9 cellular contexts compared by ENCODE assay signal in genomic region chr20:38842017-38842416, GRCh38. TPM values are rescaled to one million over a fixed set of nuclear protein-coding genes. Genes with fewer than 3 reads are reported as not detected.
A peak's percentile ranks its signal among the peaks of the same experiment; 100 is the strongest.
DNase-seq lines count a peak whose midpoint lies in the region; ATAC-seq and TF ChIP-seq lines count a peak whose summit lies in the region.
"Had no signal": no experiment of that assay in that cellular context is flagged by ENCODE, and none has a peak within 500 bp of the region (broad histone marks: within the 10 kb centered on the region; RNA-seq: fewer than 3 reads in every experiment).

No MANE protein-coding gene starts in this region.

- peak overlapping the region; percentile 94 for H3K27ac Mint-ChIP-seq in activated CD8-positive, alpha-beta T cell treated with anti-CD3 and anti-CD28 coated beads for 36 hours

- H3K27me3 Mint-ChIP-seq in activated CD8-positive, alpha-beta T cell treated with anti-CD3 and anti-CD28 coated beads for 36 hours: no peaks in the 10 kb centered on the region

- intact Hi-C loops in activated CD8-positive, alpha-beta T cell treated with anti-CD3 and anti-CD28 coated beads for 36 hours (cut with micrococcal nuclease): no loop called here
- intact Hi-C loops in lower leg skin (cut with DNase I; ENCODE audit: low total_unique reads) (no loop called here), adrenal gland (cut with DNase I) (no loop called here)

- peak overlapping the region; percentile 59 for H3K4me3 Mint-ChIP-seq in activated CD8-positive, alpha-beta T cell treated with anti-CD3 and anti-CD28 coated beads for 36 hours

- no peaks in the 10 kb centered on the region for H3K9me3 ChIP-seq in adrenal gland (replicated peaks in 1 of 3)

- peak; percentile 18 for ATAC-seq in GM19328 (IDR thresholded peaks at IDR 0.05; ENCODE audit: unreplicated experiment)
- peak; percentile 44 for ATAC-seq in HG03064 (IDR thresholded peaks at IDR 0.05; ENCODE audit: low read depth, unreplicated experiment)
- ATAC-seq in activated CD8-positive, alpha-beta T cell treated with anti-CD3 and anti-CD28 coated beads for 36 hours: peak; percentile 11

- H3K9me3 Mint-ChIP-seq in activated CD8-positive, alpha-beta T cell treated with anti-CD3 and anti-CD28 coated beads for 36 hours: peaks cover 1% of the 10 kb centered on the region

- H3K4me1 ChIP-seq in adrenal gland (replicated peaks in 1 of 2): peaks cover 0 to 4% of the 10 kb centered on the region in 2 donors

- POLR2A ChIA-PET in activated CD8-positive, alpha-beta T cell treated with anti-CD3 and anti-CD28 coated beads for 36 hours (lab: Charles Lee): interaction anchor here (0.6 to 3.4 kb wide), 6 partner anchors 8 to 51 kb away, joined by 3 to 20 read pairs (median 5); no protein-coding TSS in a partner anchor

- H3K4me1 Mint-ChIP-seq in activated CD8-positive, alpha-beta T cell treated with anti-CD3 and anti-CD28 coated beads for 36 hours (ENCODE audit: low read depth): peaks cover 79% of the 10 kb centered on the region

- 68 to 89% methylated on average over 1 of the region's 1 CpG for WGBS in lower leg skin, 2 donors
- WGBS in adrenal gland, 4 donors: 59 to 79% (median 66%) methylated on average over 1 of the region's 1 CpG

- H3K36me3 ChIP-seq in adrenal gland (replicated peaks in 1 of 2): no peaks in the 10 kb centered on the region

- CTCF ChIA-PET in activated CD8-positive, alpha-beta T cell treated with anti-CD3 and anti-CD28 coated beads for 36 hours (lab: Charles Lee): interaction anchor here (1.0 to 1.8 kb wide), 6 partner anchors 8 to 53 kb away, joined by 3 to 11 read pairs (median 6); partner anchors contain the start of gene PPP1R16B

- TF ChIP-seq CTCF in activated CD8-positive, alpha-beta T cell treated with anti-CD3 and anti-CD28 coated beads for 36 hours (IDR thresholded peaks at IDR 0.05): no peak
- TF ChIP-seq CTCF in lower leg skin (IDR thresholded peaks at IDR 0.05): no peak
- TF ChIP-seq CTCF in adrenal gland (IDR thresholded peaks at IDR 0.05): no peak

- TF ChIP-seq POLR2A in lower leg skin (IDR thresholded peaks at IDR 0.05): no peak
- TF ChIP-seq POLR2A in adrenal gland (IDR thresholded peaks at IDR 0.05): no peak

- peaks cover 65% of the 10 kb centered on the region for H3K36me3 Mint-ChIP-seq in activated CD8-positive, alpha-beta T cell treated with anti-CD3 and anti-CD28 coated beads for 36 hours (ENCODE audit: low read depth)

- H3K4me3 ChIP-seq in lower leg skin (ENCODE audit: low read depth, poor library complexity, severe bottlenecking): no peak overlapping the region
- H3K4me3 ChIP-seq in adrenal gland: no peak overlapping the region
- H3K4me3 ChIP-seq: PC-9 had no signal

- H3K27me3 ChIP-seq in adrenal gland: no peaks in the 10 kb centered on the region

- no peak overlapping the region for H3K27ac ChIP-seq in adrenal gland
- H3K27ac ChIP-seq: PC-9 had no signal

- peak; percentile 34 for DNase-seq in CD1c-positive myeloid dendritic cell (ENCODE audit: extremely low spot score)
- no peak for DNase-seq in activated CD8-positive, alpha-beta T cell treated with anti-CD3 and anti-CD28 coated beads for 36 hours
- DNase-seq in lower leg skin (ENCODE audit: low spot score in 2 of 2): no peak
- no peak for DNase-seq in NCI-H1105 (lab: John Stamatoyannopoulos, UW)
- no peak for DNase-seq in ecto neural progenitor cell (ENCODE audit: low spot score)
- DNase-seq in adrenal gland: no peak
- DNase-seq: PC-9 had no signal

RNA-seq across cellular contexts. Expression of gene PPP1R16B, which starts 36.5 kb away (rescaled TPM):
- 10 to 100 TPM; 74.9 to 81.4 TPM for total RNA-seq in activated CD8-positive, alpha-beta T cell treated with anti-CD3 and anti-CD28 coated beads for 36 hours
- total RNA-seq in lower leg skin: 1 to 10 TPM in 3 of 4 donors, under 1 TPM in 1; 0.72 to 3.0 (median 1.4) TPM
- 10 to 100 TPM in 6 of 8 donors, 1 to 10 TPM in 2; 6.4 to 18.3 (median 12.0) TPM for total RNA-seq in adrenal gland
- 1 to 10 TPM; 1.8 to 6.4 (median 4.2) TPM for polyA plus RNA-seq in adrenal gland
- total RNA-seq: PC-9 had no signal
